33 cellular contexts compared by ENCODE assay signal in the genomic region with DNA sequence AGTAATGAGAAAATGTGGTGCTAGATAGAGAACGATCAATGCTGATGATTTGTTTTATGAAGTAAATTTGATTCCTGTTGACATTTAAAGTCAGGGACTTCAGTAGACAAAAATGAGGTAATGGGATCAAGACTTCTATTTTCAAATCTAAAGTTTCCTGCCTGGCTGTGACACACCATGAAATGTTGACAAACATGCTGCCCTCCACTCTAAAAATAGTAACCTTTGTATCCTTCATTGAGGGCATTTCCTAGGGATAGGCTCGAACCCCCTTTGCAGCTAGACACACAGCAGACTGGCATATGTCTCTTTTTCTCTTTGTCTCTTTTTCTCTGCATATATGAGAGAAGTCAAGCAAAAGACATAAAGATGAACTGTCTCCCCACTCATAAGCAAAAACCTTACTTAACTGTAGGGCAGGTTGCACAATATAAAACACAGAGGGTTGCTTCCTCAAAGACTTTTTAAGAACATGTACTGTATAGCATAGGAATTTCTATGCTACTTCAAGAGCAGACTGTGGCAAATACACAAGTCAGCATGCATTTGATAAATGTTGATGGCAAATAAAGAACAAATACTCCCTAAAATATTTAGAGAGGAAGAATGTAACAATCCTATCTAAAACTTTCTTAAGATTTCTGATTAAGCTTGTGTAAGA.
A peak's percentile ranks its signal among the peaks of the same experiment; 100 is the strongest.
DNase-seq lines count a peak whose midpoint lies in the region; ATAC-seq, FAIRE-seq and TF ChIP-seq lines count a peak whose summit lies in the region.
"Had no signal": no experiment of that assay in that cellular context is flagged by ENCODE, and none has a peak within 500 bp of the region (broad histone marks: within the 10 kb centered on the region; RNA-seq: fewer than 3 reads in every experiment).

No MANE protein-coding gene starts in this region.

- TF ChIP-seq EP300 in K562 (IDR thresholded peaks at IDR 0.05; ENCODE audit: low read length): no peak

- no peaks in the 10 kb centered on the region for H3K9me1 ChIP-seq in K562 (ENCODE audit: control insufficient read depth, insufficient read depth, low read length)

- H3K4me3 ChIP-seq in K562: no peak overlapping the region
- no peak overlapping the region for H3K4me3 ChIP-seq in neutrophil (ENCODE audit: low read depth in 1 of 2, low read length in 1 of 2)
- H3K4me3 ChIP-seq in foreskin fibroblast (ENCODE audit: low read depth in 1 of 2, low read length in 2 of 2): no peak overlapping the region
- H3K4me3 ChIP-seq: BLaER1, ovary had no signal

- H3K9me3 ChIP-seq in K562 (replicated peaks; ENCODE audit: control insufficient read depth, insufficient read depth, low read depth, low read length): no peaks in the 10 kb centered on the region
- H3K9me3 ChIP-seq in neutrophil: no peaks in the 10 kb centered on the region
- H3K9me3 ChIP-seq: ovary had no signal

- ATAC-seq in K562 (no peak), GM21825 (IDR thresholded peaks at IDR 0.05; ENCODE audit: unreplicated experiment) (no peak), omental fat pad (ENCODE audit: low FRiP score) (no peak)
- ATAC-seq: activated CD4-positive, alpha-beta T cell treated with anti-CD3 and anti-CD28 coated beads for 36 hours; activated naive CD8-positive, alpha-beta T cell treated with anti-CD3 and anti-CD28 coated beads, Interleukin-2, amount 50 U/mL, for 24 hours; esophagus mucosa; HCT116; natural killer cell had no signal

- no peaks in the 10 kb centered on the region for H4K20me1 ChIP-seq in K562 (replicated peaks; ENCODE audit: control insufficient read depth, insufficient read depth, low read length)
- H4K20me1 ChIP-seq: BLaER1 had no signal

- no peak overlapping the region for H3K4me2 ChIP-seq in K562 (ENCODE audit: insufficient read depth, low read length)
- H3K4me2 ChIP-seq: BLaER1 had no signal

- FAIRE-seq in K562 (lab: Jason Lieb, UNC): no peak

- no peaks in the 10 kb centered on the region; a peak in 2 of 5 replicates for H3K4me1 ChIP-seq in K562 (replicated peaks in 1 of 2; ENCODE audit: control insufficient read depth in 2 of 2, insufficient read depth in 2 of 2, low read length in 2 of 2)
- H3K4me1 ChIP-seq in neutrophil (ENCODE audit: control insufficient read depth in 1 of 2, insufficient read depth in 1 of 2, low read depth in 1 of 2, low read length in 1 of 2): peaks cover 15 to 22% of the 10 kb centered on the region in 2 experiments

- POLR2A ChIA-PET in K562 (lab: Yijun Ruan, JAX): no interaction called here

- TF ChIP-seq CTCF in K562 (IDR thresholded peaks at IDR 0.05 in 2 of 3, conservative IDR thresholded peaks at IDR 0.05 in 1 of 3; ENCODE audit: insufficient read depth in 2 of 3, low read depth in 1 of 3, low read length in 3 of 3) (no peak), neutrophil (IDR thresholded peaks at IDR 0.05) (no peak), omental fat pad (IDR thresholded peaks at IDR 0.05) (no peak), foreskin fibroblast (IDR thresholded peaks at IDR 0.05; ENCODE audit: low read depth, low read length) (no peak)

- TF ChIP-seq POLR2A in K562 (conservative IDR thresholded peaks at IDR 0.05): no peak

- in situ Hi-C loops in K562 (cut with MboI): no loop called here

- no peak overlapping the region for H2AFZ ChIP-seq in K562 (ENCODE audit: low read depth, low read length)

- H3K27me3 ChIP-seq in K562 (ENCODE audit: control insufficient read depth in 2 of 2, insufficient read depth in 2 of 2, low read length in 2 of 2) (no peaks in the 10 kb centered on the region), neutrophil (no peaks in the 10 kb centered on the region)
- H3K27me3 ChIP-seq: BLaER1, ovary had no signal

- H3K79me2 ChIP-seq in K562 (ENCODE audit: control insufficient read depth, insufficient read depth, low read length): peaks cover 40% of the 10 kb centered on the region

- H3K36me3 ChIP-seq in K562 (ENCODE audit: control insufficient read depth, insufficient read depth, low read length) (peaks cover 5% of the 10 kb centered on the region; the same call in 2 of the 3 replicates), neutrophil (no peaks in the 10 kb centered on the region)
- H3K36me3 ChIP-seq: BLaER1, ovary had no signal

- no TSS peak for BruUV-seq in K562 (replicated peaks; lab: Mats Ljungman, UMichigan)

- H3K27ac ChIP-seq in K562 (ENCODE audit: extremely low read depth, low read depth, low read length) (no peak overlapping the region), neutrophil (peak overlapping the region; percentile 61)
- H3K27ac ChIP-seq: BLaER1, ovary had no signal

- TF ChIP-seq RAD21 in K562 (CRISPR knock-in tag; conservative IDR thresholded peaks at IDR 0.05 in 1 of 2, IDR thresholded peaks at IDR 0.05 in 1 of 2): no peak

- intact Hi-C loops in K562 (cut with micrococcal nuclease): no loop called here

- DNase-seq in GF-D8 (lab: John Stamatoyannopoulos, UW) (peak; percentile 65), NOMO-1 (lab: John Stamatoyannopoulos, UW; ENCODE audit: unreplicated experiment in 2 of 2) (peak; percentile 45 to 93), K562 (ENCODE audit: extremely low read depth in 1 of 4, low spot score in 3 of 4) (no peak), omental fat pad (ENCODE audit: low spot score) (no peak), KG1 (lab: John Stamatoyannopoulos, UW) (no peak), foreskin fibroblast (no peak)
- DNase-seq: activated CD4-positive, alpha-beta T cell treated with anti-CD3 and anti-CD28 coated beads for 36 hours; activated gamma-delta T cell treated with Interleukin-2 at 50 U/mL for 16 hours; activated naive CD8-positive, alpha-beta T cell treated with anti-CD3 and anti-CD28 coated beads, Interleukin-2, amount 50 U/mL, for 24 hours; activated T-cell treated with anti-CD3 and anti-CD28 coated beads, Interleukin-2, amount 50 U/mL, for 1 hour; Calu3; caudate nucleus; DMS79 treated with DMSO at 0.1 percent for 48 hours; endodermal cell; foreskin melanocyte; Karpas-422; mesendoderm; natural killer cell; NCI-H1092 treated with DMSO at 0.1 percent for 48 hours; NCI-H187 treated with DMSO at 0.1 percent for 48 hours; NCI-H2171 treated with DMSO at 0.1 percent for 48 hours; NCI-H524 treated with DMSO at 0.1 percent for 48 hours; ovary; retina; RPMI8226; stimulated activated CD4-positive, alpha-beta T cell treated with anti-CD3 and anti-CD28 coated beads, Interleukin-2, amount 100 ng/mL, for 48 hours; T-helper 2 cell; trophoblast cell had no signal

- H3K9ac ChIP-seq in K562 (ENCODE audit: insufficient read depth in 1 of 2, low read depth in 2 of 2, low read length in 2 of 2): no peak overlapping the region
- H3K9ac ChIP-seq: BLaER1 had no signal

- WGBS in K562 (ENCODE audit: insufficient coverage, low coverage, missing lambda C conversion rate): 100% methylated on average over 1 of the region's 2 CpGs

- CTCF ChIA-PET in K562 (lab: Yijun Ruan, JAX; ENCODE audit: low intra/inter-chr PET ratio): no interaction called here

TF ChIP-seq in K562, 482 proteins besides CTCF, POLR2A, EP300 and RAD21:
- TF ChIP-seq CEBPB (tag; IDR thresholded peaks at IDR 0.05) (peak; percentile 24; the same call in 1 of the 2 replicates), ETV1 (tag; conservative IDR thresholded peaks at IDR 0.05; ENCODE audit: low read depth) (no peak)

Comparison
In these comparisons a context has a peak if more than half of its experiments do, and no peak if none do; other contexts are left out.
1. DNase-seq: peak in GF-D8 (single experiment) and NOMO-1 (2 of 2); none in K562 (0 of 4), omental fat pad (single experiment), KG1 (single experiment) and foreskin fibroblast (0 of 2).